In genomic region chr12:122951406-122951805, GRCh38 we compare ENCODE assay signal across 13 cellular contexts. TPM values are rescaled to one million over a fixed set of nuclear protein-coding genes. Genes with fewer than 3 reads are reported as not detected.
DNase-seq lines count a peak whose midpoint lies in the region; ATAC-seq and TF ChIP-seq lines count a peak whose summit lies in the region.
"Had no signal": no experiment of that assay in that cellular context is flagged by ENCODE, and none has a peak within 500 bp of the region (broad histone marks: within the 10 kb centered on the region; RNA-seq: fewer than 3 reads in every experiment).

No MANE protein-coding gene starts in this region.

- no peak overlapping the region for H2AFZ ChIP-seq in HCT116 (ENCODE audit: low read depth, low read length, poor library complexity, severe bottlenecking)

- peak; percentile 37 for DNase-seq in HCT116 (ENCODE audit: low read depth, low spot score)
- peak; percentile 80 for DNase-seq in RKO (ENCODE audit: low spot score)
- peak; percentile 73 for DNase-seq in epithelial cell of esophagus (ENCODE audit: low read depth)
- no peak for DNase-seq in A673 (ENCODE audit: low spot score)
- no peak for DNase-seq in middle frontal gyrus (ENCODE audit: extremely low spot score, low spot score)
- DNase-seq: adrenal gland; effector CD8-positive, alpha-beta T cell; H9; MM.1S; thyroid gland had no signal

- TF ChIP-seq CTCF in HCT116 (IDR thresholded peaks at IDR 0.05 in 2 of 3, conservative IDR thresholded peaks at IDR 0.05 in 1 of 3; ENCODE audit: borderline replicate concordance in 1 of 3, insufficient read depth in 1 of 3, low read depth in 2 of 3, low read length in 2 of 3) (no peak), epithelial cell of esophagus (IDR thresholded peaks at IDR 0.05; ENCODE audit: insufficient read depth, low read depth, low read length, missing control alignments) (no peak), A673 (conservative IDR thresholded peaks at IDR 0.05; ENCODE audit: low read depth, low read length) (no peak)

- H3K9me2 ChIP-seq in HCT116 (ENCODE audit: insufficient read depth): no peaks in the 10 kb centered on the region

- no TSS peak for BruUV-seq in HCT116 (replicated peaks; lab: Mats Ljungman, UMichigan)
- BruUV-seq in A673 (replicated peaks; lab: Mats Ljungman, UMichigan): no TSS peak

- H3K4me1 ChIP-seq in HCT116 (ENCODE audit: control insufficient read depth in 1 of 2, insufficient read depth in 2 of 2, low read length in 2 of 2) (peaks cover 19 to 40% of the 10 kb centered on the region in 2 experiments), skeletal muscle satellite cell (ENCODE audit: control insufficient read depth, insufficient read depth, low read length) (peaks cover 29% of the 10 kb centered on the region), A673 (ENCODE audit: insufficient read depth, low read length, poor library complexity, severe bottlenecking) (no peaks in the 10 kb centered on the region)

- no peaks in the 10 kb centered on the region for H3K79me2 ChIP-seq in HCT116 (ENCODE audit: insufficient read depth, low read length)

- intact Hi-C loops in HCT116 (cut with micrococcal nuclease) (loop anchor here (5.0 kb wide), 1 partner anchor 314 kb away; no protein-coding TSS in a partner anchor), A673 (cut with micrococcal nuclease; ENCODE audit: unreplicated experiment) (no loop called here)

- peak overlapping the region; percentile 32 for H3K9ac ChIP-seq in HCT116 (ENCODE audit: low read length)
- no peak overlapping the region for H3K9ac ChIP-seq in skeletal muscle satellite cell (ENCODE audit: low read depth, low read length)

- H3K4me2 ChIP-seq in HCT116 (ENCODE audit: low read length) (peak overlapping the region; percentile 50), skeletal muscle satellite cell (ENCODE audit: low read length) (peak overlapping the region; percentile 35)

- CTCF ChIA-PET in HCT116 (lab: Charles Lee): interaction anchor here (1.1 to 3.0 kb wide), 4 partner anchors 14 to 287 kb away, joined by 3 to 17 read pairs (median 4); no protein-coding TSS in a partner anchor
- CTCF ChIA-PET in A673 (lab: Charles Lee): no interaction called here

- RAD21 ChIA-PET in HCT116 (lab: Charles Lee; ENCODE audit: low non-redundant PET in 1 of 2, low total read pairs in 2 of 2, uncharacterized antibody in 2 of 2, unreplicated experiment in 2 of 2): interaction anchor here (1.0 kb wide), 2 partner anchors 53 to 87 kb away, joined by 3 to 4 read pairs; no protein-coding TSS in a partner anchor

- TF ChIP-seq POLR2A in HCT116 (IDR thresholded peaks at IDR 0.05; ENCODE audit: borderline replicate concordance, extremely low read depth, insufficient read depth, insufficient read length): no peak

- no peaks in the 10 kb centered on the region for H3K27me3 ChIP-seq in HCT116 (ENCODE audit: insufficient read depth, low read length)
- H3K27me3 ChIP-seq in skeletal muscle satellite cell (ENCODE audit: control insufficient read depth, insufficient read depth, low read length): no peaks in the 10 kb centered on the region
- H3K27me3 ChIP-seq in A673 (replicated peaks; ENCODE audit: insufficient read depth, low read depth, low read length, poor library complexity): no peaks in the 10 kb centered on the region
- H3K27me3 ChIP-seq: adrenal gland, thyroid gland had no signal

- H4K20me1 ChIP-seq in HCT116 (ENCODE audit: insufficient read depth): no peaks in the 10 kb centered on the region

- H3K4me3 ChIP-seq in HCT116 (replicated peaks in 1 of 2; ENCODE audit: low read depth in 1 of 2, low read length in 2 of 2) (no peak overlapping the region), epithelial cell of esophagus (ENCODE audit: low read length) (no peak overlapping the region), skeletal muscle satellite cell (ENCODE audit: low read length) (no peak overlapping the region), A673 (ENCODE audit: low read depth, low read length, poor library complexity, severe bottlenecking) (no peak overlapping the region)
- H3K4me3 ChIP-seq: adrenal gland, thyroid gland had no signal

- H3K36me3 ChIP-seq in HCT116 (ENCODE audit: control insufficient read depth in 1 of 2, insufficient read depth in 2 of 2, low read length in 2 of 2): no peaks in the 10 kb centered on the region
- no peaks in the 10 kb centered on the region for H3K36me3 ChIP-seq in skeletal muscle satellite cell (ENCODE audit: insufficient read depth, low read length)
- H3K36me3 ChIP-seq in A673 (ENCODE audit: insufficient read depth, low read length, poor library complexity, severe bottlenecking): no peaks in the 10 kb centered on the region
- H3K36me3 ChIP-seq: adrenal gland, thyroid gland had no signal

- H3K9me3 ChIP-seq in HCT116 (ENCODE audit: control insufficient read depth in 1 of 2, insufficient read depth in 1 of 2, low read depth in 1 of 2, low read length in 2 of 2) (no peaks in the 10 kb centered on the region), skeletal muscle satellite cell (replicated peaks; ENCODE audit: low read length) (no peaks in the 10 kb centered on the region), A673 (ENCODE audit: low read depth, low read length, poor library complexity, severe bottlenecking) (no peaks in the 10 kb centered on the region)
- H3K9me3 ChIP-seq: adrenal gland, thyroid gland had no signal

- no peak for TF ChIP-seq RAD21 in HCT116 (IDR thresholded peaks at IDR 0.05; ENCODE audit: low read depth)

- ATAC-seq in HCT116 (no peak), HG03469 (IDR thresholded peaks at IDR 0.05; ENCODE audit: unreplicated experiment) (no peak), esophagus mucosa (no peak)

- POLR2A ChIA-PET in HCT116 (lab: Charles Lee) (interaction anchor here (0.7 kb wide), 1 partner anchor 172 kb away, joined by 3 read pairs; no protein-coding TSS in a partner anchor), A673 (lab: Charles Lee; ENCODE audit: low non-redundant PET) (no interaction called here)

- H3K27ac ChIP-seq in HCT116 (ENCODE audit: low read depth, low read length): 0 out of 2 replicates have a peak overlapping the region, but pooled peaks have one; percentile 4
- no peak overlapping the region for H3K27ac ChIP-seq in A673 (ENCODE audit: low read depth, low read length, poor library complexity, severe bottlenecking)
- H3K27ac ChIP-seq: adrenal gland, thyroid gland had no signal

TF ChIP-seq in HCT116, 20 proteins besides CTCF, POLR2A, EP300 and RAD21 (continues in another document):
- TF ChIP-seq SRF (IDR thresholded peaks at IDR 0.05; ENCODE audit: low read depth) (no peak), ATF3 (IDR thresholded peaks at IDR 0.05) (no peak), EGR1 (IDR thresholded peaks at IDR 0.05; ENCODE audit: low read depth) (no peak), MAX (IDR thresholded peaks at IDR 0.05) (no peak), ZFX (IDR thresholded peaks at IDR 0.05) (no peak), FOSL1 (IDR thresholded peaks at IDR 0.05; ENCODE audit: low read depth) (no peak), ZBTB33 (IDR thresholded peaks at IDR 0.05; ENCODE audit: extremely low read depth, insufficient replicate concordance, low read length) (no peak), EZH2phosphoT487 (IDR thresholded peaks at IDR 0.05; ENCODE audit: borderline replicate concordance) (no peak), SIN3A (IDR thresholded peaks at IDR 0.05; ENCODE audit: low read depth) (no peak), ZNF274 (IDR thresholded peaks at IDR 0.05; ENCODE audit: low read depth, low read length) (no peak), SP1 (IDR thresholded peaks at IDR 0.05; ENCODE audit: low read depth) (no peak), CEBPB (IDR thresholded peaks at IDR 0.05; ENCODE audit: low read depth) (no peak), TCF7L2 (IDR thresholded peaks at IDR 0.05; ENCODE audit: borderline replicate concordance, extremely low read depth, insufficient read depth, insufficient read length) (no peak), CBX3 (IDR thresholded peaks at IDR 0.05; ENCODE audit: low read depth) (no peak), JUND (IDR thresholded peaks at IDR 0.05) (no peak), EZH2 (IDR thresholded peaks at IDR 0.05) (no peak)

RNA-seq across cellular contexts. Expression of gene ABCB9, which starts 14.9 kb away (rescaled TPM):
- total RNA-seq in HCT116 (2021; ENCODE audit: unreplicated experiment) (14.7 TPM), A673 (2021) (8.9 and 10.6 TPM in 2 replicates), esophagus mucosa (4.9 TPM)
- 9.8 and 10.6 TPM in 2 replicates for polyA plus RNA-seq in HCT116 (2012)
- total RNA-seq in skeletal muscle satellite cell (2012; rRNA removed): 9.0 and 9.9 TPM in 2 replicates

RNA-seq across cellular contexts. Expression of gene OGFOD2, which starts 23.6 kb away (rescaled TPM):
- total RNA-seq in HCT116 (2021; ENCODE audit: unreplicated experiment): 29.5 TPM
- polyA plus RNA-seq in HCT116 (2012): 24.1 and 26.2 TPM in 2 replicates
- 9.8 and 12.7 TPM in 2 replicates for total RNA-seq in skeletal muscle satellite cell (2012; rRNA removed)
- 18.2 and 22.2 TPM in 2 replicates for total RNA-seq in A673 (2021)
- 14.7 TPM for total RNA-seq in esophagus mucosa

RNA-seq across cellular contexts. Expression of gene ARL6IP4, which starts 29.1 kb away (rescaled TPM):
- total RNA-seq in HCT116 (2021; ENCODE audit: unreplicated experiment) (128 TPM), A673 (2021) (180 and 189 TPM in 2 replicates), esophagus mucosa (134 TPM)
- 178 and 187 TPM in 2 replicates for polyA plus RNA-seq in HCT116 (2012)
- total RNA-seq in skeletal muscle satellite cell (2012; rRNA removed): 139 and 158 TPM in 2 replicates

RNA-seq across cellular contexts. Expression of gene VPS37B, which starts 55.5 kb away (rescaled TPM):
- total RNA-seq in HCT116 (2021; ENCODE audit: unreplicated experiment) (55.0 TPM), A673 (2021) (30.2 and 34.4 TPM in 2 replicates), esophagus mucosa (51.4 TPM)
- 48.3 and 53.6 TPM in 2 replicates for polyA plus RNA-seq in HCT116 (2012)
- total RNA-seq in skeletal muscle satellite cell (2012; rRNA removed): 19.2 and 22.1 TPM in 2 replicates

Comparison
In these comparisons a context has a peak if more than half of its experiments do, and no peak if none do; other contexts are left out.
1. DNase-seq: peak in HCT116 (single experiment), RKO (single experiment) and epithelial cell of esophagus (single experiment); none in A673 (single experiment) and middle frontal gyrus (single experiment).